In genomic region chrX:16999275-16999674, GRCh38 we compare ENCODE assay signal across 16 cellular contexts. TPM values are rescaled to one million over a fixed set of nuclear protein-coding genes. Genes with fewer than 3 reads are reported as not detected.
"Had no signal": no experiment of that assay in that cellular context is flagged by ENCODE, and none has a peak within 500 bp of the region (broad histone marks: within the 10 kb centered on the region; RNA-seq: fewer than 3 reads in every experiment).

No MANE protein-coding gene starts in this region.

- DNase-seq: activated CD4-positive, alpha-beta T cell treated with anti-CD3 and anti-CD28 coated beads, Interleukin-2, amount 50 U/mL, for 4 hours; activated gamma-delta T cell treated with Interleukin-2 at 50 U/mL for 16 hours; colonic mucosa; effector CD4-positive, alpha-beta T cell; naive B cell; stimulated activated CD4-positive, alpha-beta T cell treated with anti-CD3 and anti-CD28 coated beads, Interleukin-2, amount 100 ng/mL, for 24 hours; stimulated activated naive CD4-positive, alpha-beta T cell treated with Interleukin-2 at 50 U/mL for 16 hours; tibial artery; WERI-Rb-1 had no signal

- ATAC-seq: esophagus mucosa had no signal

- H3K4me3 ChIP-seq: colonic mucosa, neural progenitor cell, prostate gland, right atrium auricular region, tibial artery had no signal

- H3K4me1 ChIP-seq: colonic mucosa, neural progenitor cell, prostate gland, right atrium auricular region, tibial artery had no signal

- H3K27ac ChIP-seq: colonic mucosa, neural progenitor cell, prostate gland, right atrium auricular region, tibial artery, WERI-Rb-1 had no signal

- H3K9me3 ChIP-seq: colonic mucosa, prostate gland, right atrium auricular region, tibial artery had no signal

- H3K36me3 ChIP-seq: colonic mucosa, neural progenitor cell, prostate gland, right atrium auricular region, tibial artery, WERI-Rb-1 had no signal

RNA-seq across cellular contexts. Expression of gene REPS2, which starts 52.8 kb away (rescaled TPM):
- total RNA-seq: activated CD8-positive, alpha-beta memory T cell treated with anti-CD3 and anti-CD28 coated beads for 36 hours; activated T-helper 1 cell treated with anti-CD3 and anti-CD28 coated beads, Interleukin-12 subunit alpha, Interleukin-12 subunit beta, Interleukin-2, Interleukin-4 antibody, amounts not matched to agents 30 ng/mL and 10 ng/mL and 1 ng/mL, durations not matched to agents 14 hours and 24 hours and 36 hours; T-helper 2 cell treated with Interferon-gamma antibody and Interleukin-4, amounts not matched to agents 100 ng/mL and 5 ng/mL, for 36 hours had no signal
